Comparison of ENCODE assay signal across 16 cellular contexts in genomic region chr10:33897255-33897893, GRCh38.
DNase-seq lines count a peak whose midpoint lies in the region; ATAC-seq, FAIRE-seq and TF ChIP-seq lines count a peak whose summit lies in the region.
"Had no signal": no experiment of that assay in that cellular context is flagged by ENCODE, and none has a peak within 500 bp of the region (broad histone marks: within the 10 kb centered on the region; RNA-seq: fewer than 3 reads in every experiment).

No MANE protein-coding gene starts in this region.

- H3K27me3 Mint-ChIP-seq in memory B cell (no peaks in the 10 kb centered on the region), T-cell (peaks cover 7 to 14% of the 10 kb centered on the region in 2 donors)
- H3K27me3 Mint-ChIP-seq in naive thymus-derived CD4-positive, alpha-beta T cell, result peaks cover 0 to 30% (median 24%) of the 10 kb centered on the region in 5 donors
- H3K27me3 Mint-ChIP-seq: activated CD8-positive, alpha-beta memory T cell treated with anti-CD3 and anti-CD28 coated beads, Interleukin-2, amount 10 ng/mL, durations not matched to agents 7 days and 5 days; B cell had no signal

- FAIRE-seq in K562 (lab: Jason Lieb, UNC) (no peak), GM19239 (lab: Jason Lieb, UNC) (no peak)

- no peak overlapping the region for H2AFZ ChIP-seq in K562 (ENCODE audit: low read depth, low read length)

- 0% methylated on average over 6 of the region's 6 CpGs for WGBS in K562 (ENCODE audit: insufficient coverage, low coverage, missing lambda C conversion rate)

- H3K4me1 ChIP-seq in K562 (replicated peaks in 1 of 2; ENCODE audit: control insufficient read depth in 2 of 2, insufficient read depth in 2 of 2, low read length in 2 of 2), result no peaks in the 10 kb centered on the region
- H3K4me1 ChIP-seq in naive thymus-derived CD4-positive, alpha-beta T cell (ENCODE audit: control insufficient read depth in 2 of 2, insufficient read depth in 2 of 2, low read length in 2 of 2), result no peaks in the 10 kb centered on the region

- BruUV-seq in K562 (replicated peaks; lab: Mats Ljungman, UMichigan), result no TSS peak

- H3K27ac ChIP-seq in K562 (ENCODE audit: extremely low read depth, low read depth, low read length), result no peak overlapping the region
- no peak overlapping the region for H3K27ac ChIP-seq in naive thymus-derived CD4-positive, alpha-beta T cell (ENCODE audit: low read depth, low read length)
- H3K27ac ChIP-seq: WERI-Rb-1 had no signal

- H3K79me2 ChIP-seq in K562 (ENCODE audit: control insufficient read depth, insufficient read depth, low read length), result no peaks in the 10 kb centered on the region

- H4K20me1 ChIP-seq in K562 (replicated peaks; ENCODE audit: control insufficient read depth, insufficient read depth, low read length), result no peaks in the 10 kb centered on the region

- H3K9me3 Mint-ChIP-seq in memory B cell (peaks cover 2% of the 10 kb centered on the region), T-cell (peaks cover 0 to 6% (median 3%) of the 10 kb centered on the region in 3 donors)
- peaks cover 0 to 6% (median 2%) of the 10 kb centered on the region in 11 donors for H3K9me3 Mint-ChIP-seq in naive thymus-derived CD4-positive, alpha-beta T cell

- POLR2A ChIA-PET in K562 (lab: Yijun Ruan, JAX), result no interaction called here
- POLR2A ChIA-PET in naive thymus-derived CD4-positive, alpha-beta T cell (lab: Charles Lee), result no interaction called here
- POLR2A ChIA-PET in T-cell (lab: Charles Lee), result no interaction called here

- peak; percentile 17 for DNase-seq in DMS153 treated with DMSO at 0.1 percent for 48 hours (lab: John Stamatoyannopoulos, UW; ENCODE audit: unreplicated experiment)
- peak; percentile 14 for DNase-seq in NCI-H128 (lab: John Stamatoyannopoulos, UW; ENCODE audit: unreplicated experiment)
- no peak for DNase-seq in K562 (ENCODE audit: extremely low read depth in 1 of 4, low spot score in 3 of 4)
- no peak for DNase-seq in memory B cell (ENCODE audit: low spot score in 2 of 2)
- DNase-seq in GM19239 (ENCODE audit: insufficient read length, low spot score), result no peak
- DNase-seq in naive thymus-derived CD4-positive, alpha-beta T cell, result no peak
- DNase-seq in T-cell, result no peak
- DNase-seq: activated CD8-positive, alpha-beta memory T cell treated with anti-CD3 and anti-CD28 coated beads, Interleukin-2, amount 10 ng/mL, durations not matched to agents 7 days and 5 days; activated naive CD4-positive, alpha-beta T cell treated with Interleukin-2 at 50 U/mL for 16 hours; DMS53; effector memory CD8-positive, alpha-beta T cell; head of caudate nucleus; WERI-Rb-1 had no signal

- CTCF ChIA-PET in K562 (lab: Yijun Ruan, JAX; ENCODE audit: low intra/inter-chr PET ratio), result no interaction called here
- CTCF ChIA-PET in naive thymus-derived CD4-positive, alpha-beta T cell (lab: Charles Lee), result no interaction called here
- CTCF ChIA-PET in T-cell (lab: Charles Lee), result no interaction called here

- no peak for TF ChIP-seq EP300 in K562 (IDR thresholded peaks at IDR 0.05; ENCODE audit: low read length)

- no peak for TF ChIP-seq POLR2A in K562 (conservative IDR thresholded peaks at IDR 0.05)

- H3K36me3 ChIP-seq in K562 (ENCODE audit: control insufficient read depth, insufficient read depth, low read length), result no peaks in the 10 kb centered on the region
- H3K36me3 ChIP-seq in naive thymus-derived CD4-positive, alpha-beta T cell (ENCODE audit: control insufficient read depth in 2 of 3, insufficient read depth in 3 of 3, low read length in 3 of 3), result no peaks in the 10 kb centered on the region
- H3K36me3 ChIP-seq: WERI-Rb-1 had no signal

- no peaks in the 10 kb centered on the region for H3K9me1 ChIP-seq in K562 (ENCODE audit: control insufficient read depth, insufficient read depth, low read length)

- no peak overlapping the region for H3K4me3 ChIP-seq in K562
- no peak overlapping the region for H3K4me3 ChIP-seq in naive thymus-derived CD4-positive, alpha-beta T cell (ENCODE audit: low read length)

- no peak overlapping the region for H3K4me2 ChIP-seq in K562 (ENCODE audit: insufficient read depth, low read length)

- no peaks in the 10 kb centered on the region for H3K9me3 ChIP-seq in K562 (replicated peaks; ENCODE audit: control insufficient read depth, insufficient read depth, low read depth, low read length)
- no peaks in the 10 kb centered on the region for H3K9me3 ChIP-seq in naive thymus-derived CD4-positive, alpha-beta T cell (ENCODE audit: control insufficient read depth in 2 of 3, low read length in 3 of 3)

- TF ChIP-seq CTCF in K562 (IDR thresholded peaks at IDR 0.05 in 2 of 3, conservative IDR thresholded peaks at IDR 0.05 in 1 of 3; ENCODE audit: insufficient read depth in 2 of 3, low read depth in 1 of 3, low read length in 3 of 3), result no peak

- ATAC-seq in K562 (no peak), memory B cell (ENCODE audit: low read depth) (no peak), GM21528 (IDR thresholded peaks at IDR 0.05; ENCODE audit: low FRiP score, unreplicated experiment) (no peak), T-cell (replicated peaks in 1 of 4) (no peak)
- no peak for ATAC-seq in naive thymus-derived CD4-positive, alpha-beta T cell
- ATAC-seq: activated CD8-positive, alpha-beta memory T cell treated with anti-CD3 and anti-CD28 coated beads, Interleukin-2, amount 10 ng/mL, durations not matched to agents 7 days and 5 days; effector memory CD8-positive, alpha-beta T cell; Panc1 had no signal

- H3K9ac ChIP-seq in K562 (ENCODE audit: insufficient read depth in 1 of 2, low read depth in 2 of 2, low read length in 2 of 2), result no peak overlapping the region

- H3K4me1 Mint-ChIP-seq in memory B cell, result no peaks in the 10 kb centered on the region
- no peaks in the 10 kb centered on the region for H3K4me1 Mint-ChIP-seq in naive thymus-derived CD4-positive, alpha-beta T cell
- no peaks in the 10 kb centered on the region for H3K4me1 Mint-ChIP-seq in T-cell
- H3K4me1 Mint-ChIP-seq: activated CD8-positive, alpha-beta memory T cell treated with anti-CD3 and anti-CD28 coated beads, Interleukin-2, amount 10 ng/mL, durations not matched to agents 7 days and 5 days; B cell had no signal

- in situ Hi-C loops in K562 (cut with MboI), result no loop called here

- H3K27ac Mint-ChIP-seq in memory B cell, result peak overlapping the region; percentile 62
- H3K27ac Mint-ChIP-seq in naive thymus-derived CD4-positive, alpha-beta T cell, result no peak overlapping the region
- H3K27ac Mint-ChIP-seq in T-cell, result no peak overlapping the region
- H3K27ac Mint-ChIP-seq: activated CD8-positive, alpha-beta memory T cell treated with anti-CD3 and anti-CD28 coated beads, Interleukin-2, amount 10 ng/mL, durations not matched to agents 7 days and 5 days; B cell; effector memory CD8-positive, alpha-beta T cell had no signal

- no peak overlapping the region for H3K4me3 Mint-ChIP-seq in memory B cell
- H3K4me3 Mint-ChIP-seq in naive thymus-derived CD4-positive, alpha-beta T cell, result no peak overlapping the region
- H3K4me3 Mint-ChIP-seq in T-cell, result no peak overlapping the region
- H3K4me3 Mint-ChIP-seq: activated CD8-positive, alpha-beta memory T cell treated with anti-CD3 and anti-CD28 coated beads, Interleukin-2, amount 10 ng/mL, durations not matched to agents 7 days and 5 days; B cell; effector memory CD8-positive, alpha-beta T cell had no signal

- TF ChIP-seq RAD21 in K562 (CRISPR knock-in tag; conservative IDR thresholded peaks at IDR 0.05 in 1 of 2, IDR thresholded peaks at IDR 0.05 in 1 of 2), result no peak

- no peaks in the 10 kb centered on the region for H3K36me3 Mint-ChIP-seq in memory B cell
- H3K36me3 Mint-ChIP-seq in naive thymus-derived CD4-positive, alpha-beta T cell, result no peaks in the 10 kb centered on the region
- H3K36me3 Mint-ChIP-seq in T-cell, result no peaks in the 10 kb centered on the region
- H3K36me3 Mint-ChIP-seq: activated CD8-positive, alpha-beta memory T cell treated with anti-CD3 and anti-CD28 coated beads, Interleukin-2, amount 10 ng/mL, durations not matched to agents 7 days and 5 days had no signal

- intact Hi-C loops in K562 (cut with micrococcal nuclease), result no loop called here
- intact Hi-C loops in naive thymus-derived CD4-positive, alpha-beta T cell (cut with micrococcal nuclease), result no loop called here

- H3K27me3 ChIP-seq in K562 (ENCODE audit: control insufficient read depth in 2 of 2, insufficient read depth in 2 of 2, low read length in 2 of 2), result no peaks in the 10 kb centered on the region
- no peaks in the 10 kb centered on the region for H3K27me3 ChIP-seq in naive thymus-derived CD4-positive, alpha-beta T cell (ENCODE audit: control insufficient read depth in 2 of 2, insufficient read depth in 2 of 2, low read length in 2 of 2)

TF ChIP-seq in K562, 482 proteins besides CTCF, POLR2A, EP300 and RAD21:
- TF ChIP-seq ZNF316 (IDR thresholded peaks at IDR 0.05) (peak; percentile 8; the same call in 1 of the 2 replicates), TRIM28 (IDR thresholded peaks at IDR 0.05) (no peak)

Comparison
In these comparisons a context has a peak if more than half of its experiments do, and no peak if none do; other contexts are left out.
1. DNase-seq: peak in DMS153 treated with DMSO at 0.1 percent for 48 hours (single experiment) and NCI-H128 (single experiment); none in K562 (0 of 4), memory B cell (0 of 2), GM19239 (single experiment), naive thymus-derived CD4-positive, alpha-beta T cell (0 of 9) and T-cell (0 of 34).